Comparison of ENCODE assay signal across 1 cellular context in the genomic region with DNA sequence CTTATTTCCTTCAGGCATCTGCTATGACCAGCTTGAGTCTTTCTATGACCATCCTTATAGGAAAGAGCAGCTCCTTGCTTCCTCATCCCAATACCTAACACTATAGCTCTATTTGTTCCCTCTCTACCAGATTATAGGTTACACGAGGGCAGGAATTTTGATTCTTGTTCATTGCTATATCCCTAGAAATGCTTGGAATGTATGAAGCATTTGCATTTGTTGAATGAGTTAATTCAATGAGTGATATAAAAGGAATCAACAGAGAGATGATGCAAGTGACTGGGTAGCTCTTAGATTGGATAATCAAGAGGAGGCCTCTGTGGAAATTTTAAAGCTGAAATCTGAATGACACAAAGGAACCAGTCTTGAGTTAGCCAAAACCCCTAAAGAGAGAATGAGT.
TF ChIP-seq lines count a peak whose summit lies in the region.

No MANE protein-coding gene starts in this region.

TF ChIP-seq in IMR-90, 13 proteins besides CTCF, POLR2A, EP300 and RAD21:
- TF ChIP-seq MAZ (IDR thresholded peaks at IDR 0.05; ENCODE audit: borderline replicate concordance, low read depth, low read length) (no peak), CEBPB (IDR thresholded peaks at IDR 0.05; ENCODE audit: low read depth, low read length) (peak; percentile 91)
TF ChIP-seq in IMR-90: peak in this region for 1.
